In the genomic region with DNA sequence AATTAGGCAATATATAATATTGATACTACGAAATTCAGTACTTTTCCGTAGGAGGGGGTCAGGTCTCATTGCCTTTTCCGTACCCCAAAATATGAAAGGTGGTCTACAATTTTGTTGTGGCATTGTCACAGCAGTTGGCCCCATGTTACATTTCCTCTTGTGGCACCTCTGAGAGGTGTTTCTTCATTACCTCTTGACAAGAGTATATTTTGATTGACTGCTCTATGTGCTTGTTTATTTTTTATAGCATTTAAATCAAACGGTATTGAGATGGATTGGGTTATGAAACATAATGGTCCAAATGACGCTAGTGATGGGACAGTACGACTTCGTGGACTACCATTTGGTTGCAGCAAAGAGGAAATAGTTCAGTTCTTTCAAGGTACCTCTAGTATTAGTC, we compare ENCODE assay signal across 12 cellular contexts. TPM values are rescaled to one million over a fixed set of nuclear protein-coding genes. Genes with fewer than 3 reads are reported as not detected.
DNase-seq lines count a peak whose midpoint lies in the region; ATAC-seq, FAIRE-seq and TF ChIP-seq lines count a peak whose summit lies in the region.
"Had no signal": no experiment of that assay in that cellular context is flagged by ENCODE, and none has a peak within 500 bp of the region (broad histone marks: within the 10 kb centered on the region; RNA-seq: fewer than 3 reads in every experiment).

No MANE protein-coding gene starts in this region.

- no peak overlapping the region for H3K9ac ChIP-seq in endothelial cell of umbilical vein (replicated peaks; ENCODE audit: extremely low read depth, insufficient read depth, low read length)
- no peak overlapping the region for H3K9ac ChIP-seq in neuronal stem cell (ENCODE audit: low read depth, low read length, poor library complexity)

- no peak overlapping the region for H4K91ac ChIP-seq in neuronal stem cell (ENCODE audit: low read depth, low read length, poor library complexity)

- no peak overlapping the region for H3K14ac ChIP-seq in neuronal stem cell (ENCODE audit: low read length)

- H2BK12ac ChIP-seq in neuronal stem cell (ENCODE audit: low read length), result no peak overlapping the region

- H3K27ac ChIP-seq in PC-9, result no peak overlapping the region
- no peak overlapping the region for H3K27ac ChIP-seq in endothelial cell of umbilical vein (ENCODE audit: insufficient read depth, low read depth, low read length)
- no peak overlapping the region for H3K27ac ChIP-seq in neuronal stem cell (replicated peaks; ENCODE audit: low read length)

- H3K4me3 Mint-ChIP-seq in T-helper 2 cell treated with Interferon-gamma antibody and Interleukin-4, amounts not matched to agents 5 μg/mL and 100 μg/mL, for 36 hours, result peak overlapping the region; percentile 99
- peak overlapping the region; percentile 52 for H3K4me3 Mint-ChIP-seq in progenitor cell of endocrine pancreas (ENCODE audit: low read depth)

- H3F3A ChIP-seq in PC-9 (ENCODE audit: insufficient read depth, low read depth), result peaks cover 53% of the 10 kb centered on the region

- peak overlapping the region; percentile 78; the same call in 1 of the 2 replicates for H3K4me3 ChIP-seq in PC-9
- H3K4me3 ChIP-seq in endothelial cell of umbilical vein (replicated peaks in 1 of 3; ENCODE audit: insufficient read depth in 1 of 3, low read depth in 1 of 3, low read length in 3 of 3), result no peak overlapping the region
- H3K4me3 ChIP-seq in neuronal stem cell (ENCODE audit: low read length in 2 of 2), result no peak overlapping the region

- no peak overlapping the region for H2BK5ac ChIP-seq in neuronal stem cell (ENCODE audit: low read length)

- H3K27ac Mint-ChIP-seq in T-helper 2 cell treated with Interferon-gamma antibody and Interleukin-4, amounts not matched to agents 5 μg/mL and 100 μg/mL, for 36 hours, result no peak overlapping the region
- peak overlapping the region; percentile 62 for H3K27ac Mint-ChIP-seq in progenitor cell of endocrine pancreas

- peaks cover 74% of the 10 kb centered on the region for H3K36me3 Mint-ChIP-seq in T-helper 2 cell treated with Interferon-gamma antibody and Interleukin-4, amounts not matched to agents 5 μg/mL and 100 μg/mL, for 36 hours (ENCODE audit: low read depth)
- peaks cover 37% of the 10 kb centered on the region for H3K36me3 Mint-ChIP-seq in progenitor cell of endocrine pancreas (ENCODE audit: insufficient read depth)

- peaks cover 45% of the 10 kb centered on the region for H3K4me1 Mint-ChIP-seq in T-helper 2 cell treated with Interferon-gamma antibody and Interleukin-4, amounts not matched to agents 5 μg/mL and 100 μg/mL, for 36 hours (ENCODE audit: low read depth)
- H3K4me1 Mint-ChIP-seq in progenitor cell of endocrine pancreas (ENCODE audit: low read depth), result peaks cover 37% of the 10 kb centered on the region

- ATAC-seq in GM21723 (IDR thresholded peaks at IDR 0.05; ENCODE audit: unreplicated experiment), result no peak
- ATAC-seq: sciatic nerve had no signal

- CTCF ChIA-PET in PC-9 (lab: Charles Lee) (no interaction called here), endothelial cell of umbilical vein (lab: Charles Lee) (interaction anchor here (3.2 kb wide), 1 partner anchor 11 kb away, joined by 12 read pairs; no protein-coding TSS in a partner anchor)

- H3K23ac ChIP-seq in neuronal stem cell (ENCODE audit: low read depth, low read length, poor library complexity), result no peak overlapping the region

- H3K79me1 ChIP-seq in neuronal stem cell (ENCODE audit: low read depth, low read length), result no peaks in the 10 kb centered on the region

- no peak for TF ChIP-seq CTCF in PC-9 (conservative IDR thresholded peaks at IDR 0.05)
- no peak for TF ChIP-seq CTCF in endothelial cell of umbilical vein (IDR thresholded peaks at IDR 0.05; ENCODE audit: extremely low read depth in 1 of 2, insufficient read depth in 1 of 2, low read depth in 1 of 2, low read length in 2 of 2)
- TF ChIP-seq CTCF in progenitor cell of endocrine pancreas (IDR thresholded peaks at IDR 0.05; ENCODE audit: unreplicated experiment), result no peak

- H3K18ac ChIP-seq in neuronal stem cell (ENCODE audit: low read length), result no peak overlapping the region

- H3K4me1 ChIP-seq in PC-9 (replicated peaks; ENCODE audit: insufficient read depth) (peaks cover 30% of the 10 kb centered on the region), endothelial cell of umbilical vein (ENCODE audit: control insufficient read depth, extremely low read depth, insufficient read depth, low read length) (peaks cover 20% of the 10 kb centered on the region), neuronal stem cell (ENCODE audit: control insufficient read depth in 2 of 2, insufficient read depth in 1 of 2, low read depth in 1 of 2, low read length in 2 of 2) (peaks cover 6 to 12% of the 10 kb centered on the region in 2 donors)

- H3K9me3 Mint-ChIP-seq in T-helper 2 cell treated with Interferon-gamma antibody and Interleukin-4, amounts not matched to agents 5 μg/mL and 100 μg/mL, for 36 hours, result no peaks in the 10 kb centered on the region
- H3K9me3 Mint-ChIP-seq in progenitor cell of endocrine pancreas (ENCODE audit: low read depth), result no peaks in the 10 kb centered on the region

- no peaks in the 10 kb centered on the region for H3K27me3 ChIP-seq in PC-9 (ENCODE audit: insufficient read depth, low read depth)
- no peaks in the 10 kb centered on the region for H3K27me3 ChIP-seq in endothelial cell of umbilical vein (ENCODE audit: control insufficient read depth in 2 of 2, insufficient read depth in 2 of 2, low read length in 2 of 2)
- no peaks in the 10 kb centered on the region for H3K27me3 ChIP-seq in neuronal stem cell (ENCODE audit: control insufficient read depth in 3 of 3, insufficient read depth in 3 of 3, low read depth in 1 of 3, low read length in 3 of 3)

- no peak overlapping the region for H2BK15ac ChIP-seq in neuronal stem cell (ENCODE audit: low read length)

- DNase-seq in T-helper 2 cell treated with Interferon-gamma antibody and Interleukin-4, amounts not matched to agents 5 μg/mL and 100 μg/mL, for 36 hours (ENCODE audit: low spot score), result no peak
- DNase-seq in T-helper 2 cell, result no peak
- DNase-seq in PC-9, result no peak
- no peak for DNase-seq in endothelial cell of umbilical vein (ENCODE audit: low read depth, low spot score)
- DNase-seq in progenitor cell of endocrine pancreas (ENCODE audit: low spot score, unreplicated experiment), result no peak
- DNase-seq in glomerular visceral epithelial cell (ENCODE audit: extremely low spot score), result no peak
- DNase-seq in neuronal stem cell (ENCODE audit: low spot score), result no peak
- DNase-seq: kidney glomerular epithelial cell, NCI-H1694 had no signal

- no peak overlapping the region for H2AFZ ChIP-seq in PC-9
- no peak overlapping the region for H2AFZ ChIP-seq in endothelial cell of umbilical vein (ENCODE audit: low read depth, low read length)
- no peak overlapping the region for H2AFZ ChIP-seq in neuronal stem cell (ENCODE audit: low read length)

- no peaks in the 10 kb centered on the region for H3K27me3 Mint-ChIP-seq in T-helper 2 cell treated with Interferon-gamma antibody and Interleukin-4, amounts not matched to agents 5 μg/mL and 100 μg/mL, for 36 hours (ENCODE audit: low read depth)
- no peaks in the 10 kb centered on the region for H3K27me3 Mint-ChIP-seq in progenitor cell of endocrine pancreas

- dilution Hi-C loops in endothelial cell of umbilical vein (cut with MboI; ENCODE audit: extremely low pct_ligation_motif_present, low sequenced_read_pairs), result no loop called here

- H3K9me3 ChIP-seq in PC-9 (ENCODE audit: insufficient read depth, low read depth), result no peaks in the 10 kb centered on the region
- H3K9me3 ChIP-seq in endothelial cell of umbilical vein (replicated peaks; ENCODE audit: control insufficient read depth, insufficient read depth, low read length), result no peaks in the 10 kb centered on the region
- no peaks in the 10 kb centered on the region for H3K9me3 ChIP-seq in neuronal stem cell (replicated peaks in 1 of 2; ENCODE audit: control insufficient read depth in 2 of 2, insufficient read depth in 1 of 2, low read depth in 1 of 2, low read length in 2 of 2)

- no CpG with 5 or more reads among the region's 7 CpGs for WGBS in neuronal stem cell (ENCODE audit: extremely low coverage in 2 of 2, insufficient read length in 2 of 2, insufficient replicate concordance in 1 of 2), 2 donors

- H2BK120ac ChIP-seq in neuronal stem cell (ENCODE audit: low read depth, low read length), result no peak overlapping the region

- TF ChIP-seq POLR2A in endothelial cell of umbilical vein (IDR thresholded peaks at IDR 0.05; ENCODE audit: low read depth, low read length), result no peak

- no peak for FAIRE-seq in endothelial cell of umbilical vein (lab: Jason Lieb, UNC)
- FAIRE-seq: TTC549 had no signal

- H3K79me2 ChIP-seq in PC-9 (ENCODE audit: low read depth), result peaks cover 100% of the 10 kb centered on the region
- H3K79me2 ChIP-seq in endothelial cell of umbilical vein (ENCODE audit: control insufficient read depth, insufficient read depth, low read length), result peaks cover 99% of the 10 kb centered on the region

- H4K8ac ChIP-seq in neuronal stem cell (ENCODE audit: low read depth, low read length), result no peak overlapping the region

- POLR2A ChIA-PET in PC-9 (lab: Charles Lee; ENCODE audit: unreplicated experiment), result no interaction called here
- POLR2A ChIA-PET in endothelial cell of umbilical vein (lab: Charles Lee), result no interaction called here

- H2AK5ac ChIP-seq in neuronal stem cell (ENCODE audit: low read depth, low read length), result no peak overlapping the region

- BruUV-seq in PC-9 (replicated peaks; lab: Mats Ljungman, UMichigan) (no TSS peak), endothelial cell of umbilical vein (replicated peaks; lab: Mats Ljungman, UMichigan) (no TSS peak)

- intact Hi-C loops in PC-9 (cut with micrococcal nuclease; ENCODE audit: unreplicated experiment) (loop anchor here (10.0 kb wide), 1 partner anchor 482 kb away; no protein-coding TSS in a partner anchor), endothelial cell of umbilical vein (cut with micrococcal nuclease) (no loop called here)

- no peaks in the 10 kb centered on the region for H3K9me2 ChIP-seq in PC-9 (ENCODE audit: insufficient read depth)

- H3K36me3 ChIP-seq in PC-9 (ENCODE audit: low read depth), result peaks cover 84% of the 10 kb centered on the region
- H3K36me3 ChIP-seq in endothelial cell of umbilical vein (ENCODE audit: control insufficient read depth in 2 of 2, extremely low read depth in 1 of 2, insufficient read depth in 2 of 2, low read length in 2 of 2), result peaks cover 18 to 29% of the 10 kb centered on the region in 2 experiments
- peaks cover 22 to 90% of the 10 kb centered on the region in 2 donors for H3K36me3 ChIP-seq in neuronal stem cell (replicated peaks in 1 of 2; ENCODE audit: control insufficient read depth in 2 of 2, insufficient read depth in 2 of 2, low read length in 2 of 2)

- H3K9me1 ChIP-seq in endothelial cell of umbilical vein (replicated peaks; ENCODE audit: control insufficient read depth, extremely low read depth, insufficient read depth, low read length), result no peaks in the 10 kb centered on the region

- no peak overlapping the region for H3K4ac ChIP-seq in neuronal stem cell (ENCODE audit: low read length)

- H3K4me2 ChIP-seq in PC-9, result peak overlapping the region; percentile 91
- peak overlapping the region; percentile 98 for H3K4me2 ChIP-seq in endothelial cell of umbilical vein (ENCODE audit: insufficient read depth, low read length)
- no peak overlapping the region for H3K4me2 ChIP-seq in neuronal stem cell (ENCODE audit: insufficient read depth, low read length, poor library complexity, severe bottlenecking)

- H4K20me1 ChIP-seq in PC-9 (ENCODE audit: insufficient read depth), result peaks cover 91% of the 10 kb centered on the region
- peaks cover 32% of the 10 kb centered on the region for H4K20me1 ChIP-seq in endothelial cell of umbilical vein (replicated peaks; ENCODE audit: control insufficient read depth, extremely low read depth, insufficient read depth, low read length)

RNA-seq across cellular contexts. Expression of a gene that starts 4.2 kb away (rescaled TPM):
- total RNA-seq in PC-9 (2021) (9.3 and 11.7 TPM in 2 replicates), endothelial cell of umbilical vein (3.6 and 5.1 TPM in 2 replicates), progenitor cell of endocrine pancreas (9.6 and 11.1 TPM in 2 replicates)
- polyA plus RNA-seq in endothelial cell of umbilical vein, result 0.94 and 1.5 TPM in 2 replicates
- 1.2 and 1.6 TPM in 2 replicates for polyA plus RNA-seq in endothelial cell of umbilical vein (2011; cell fraction: cytosol; rRNA removed)
- polyA plus RNA-seq in endothelial cell of umbilical vein (2011; cell fraction: nucleus; rRNA removed), result 4.8 and 5.1 TPM in 2 replicates
- polyA plus RNA-seq in endothelial cell of umbilical vein (2012), result 4.3 and 4.7 TPM in 2 replicates
- polyA minus RNA-seq in endothelial cell of umbilical vein, result 2.3 and 2.5 TPM in 2 replicates
- not detected for polyA minus RNA-seq in endothelial cell of umbilical vein (2011; cell fraction: cytosol; rRNA and poly(A)+ RNA removed)
- 2.5 and 4.9 TPM in 2 replicates for polyA minus RNA-seq in endothelial cell of umbilical vein (2011; cell fraction: nucleus; rRNA and poly(A)+ RNA removed)
- polyA plus RNA-seq in neuronal stem cell (2013, experiment 1 of 2), result 3.0 TPM
- 2.4 TPM for polyA plus RNA-seq in neuronal stem cell (2013, experiment 2 of 2)

RNA-seq across cellular contexts. Expression of a gene that starts 5.1 kb away (rescaled TPM):
- total RNA-seq in PC-9 (2021), result 161 and 175 TPM in 2 replicates
- total RNA-seq in endothelial cell of umbilical vein, result 146 and 151 TPM in 2 replicates
- 17.9 and 34.0 TPM in 2 replicates for polyA plus RNA-seq in endothelial cell of umbilical vein
- polyA plus RNA-seq in endothelial cell of umbilical vein (2011; cell fraction: cytosol; rRNA removed), result 68.6 and 77.2 TPM in 2 replicates
- 77.6 and 122 TPM in 2 replicates for polyA plus RNA-seq in endothelial cell of umbilical vein (2011; cell fraction: nucleus; rRNA removed)
- polyA plus RNA-seq in endothelial cell of umbilical vein (2012), result 196 and 267 TPM in 2 replicates
- polyA minus RNA-seq in endothelial cell of umbilical vein, result 46.0 and 51.1 TPM in 2 replicates
- 42.5 TPM for polyA minus RNA-seq in endothelial cell of umbilical vein (2011; cell fraction: cytosol; rRNA and poly(A)+ RNA removed)
- 35.3 and 57.3 TPM in 2 replicates for polyA minus RNA-seq in endothelial cell of umbilical vein (2011; cell fraction: nucleus; rRNA and poly(A)+ RNA removed)
- 222 and 225 TPM in 2 replicates for total RNA-seq in progenitor cell of endocrine pancreas
- polyA plus RNA-seq in neuronal stem cell (2013, experiment 1 of 2), result 341 TPM
- 342 TPM for polyA plus RNA-seq in neuronal stem cell (2013, experiment 2 of 2)
